Comparison of ENCODE assay signal across 10 cellular contexts in genomic region chr2:66573866-66574265, GRCh38.
DNase-seq lines count a peak whose midpoint lies in the region; ATAC-seq and TF ChIP-seq lines count a peak whose summit lies in the region.
"Had no signal": no experiment of that assay in that cellular context is flagged by ENCODE, and none has a peak within 500 bp of the region (broad histone marks: within the 10 kb centered on the region; RNA-seq: fewer than 3 reads in every experiment).

No MANE protein-coding gene starts in this region.

- peak overlapping the region; percentile 44 for H3K9ac ChIP-seq in Karpas-422 (ENCODE audit: low read length)
- H3K9ac ChIP-seq: BLaER1 treated with 17β-estradiol and CSF1 and Interleukin-3, amounts not matched to agents 10 nM and 100 nM had no signal

- H3K4me3 ChIP-seq in AG04449 (ENCODE audit: low read depth, low read length) (peak overlapping the region; percentile 27), Karpas-422 (ENCODE audit: low read length) (peak overlapping the region; percentile 48), ectodermal cell (ENCODE audit: insufficient read depth, low read depth, low read length) (peak overlapping the region; percentile 16)
- H3K4me3 ChIP-seq: BLaER1 treated with 17β-estradiol and CSF1 and Interleukin-3, amounts not matched to agents 10 nM and 100 nM had no signal

- H3K36me3 ChIP-seq in Karpas-422 (ENCODE audit: insufficient read depth, low read length) (no peaks in the 10 kb centered on the region), ectodermal cell (ENCODE audit: control insufficient read depth, insufficient read depth, low read length) (no peaks in the 10 kb centered on the region)
- H3K36me3 ChIP-seq: BLaER1 treated with 17β-estradiol and CSF1 and Interleukin-3, amounts not matched to agents 10 nM and 100 nM had no signal

- H3K9me3 ChIP-seq in Karpas-422 (ENCODE audit: low read length) (no peaks in the 10 kb centered on the region), ectodermal cell (ENCODE audit: control insufficient read depth, low read length) (no peaks in the 10 kb centered on the region)

- no peak for TF ChIP-seq CTCF in AG04449 (IDR thresholded peaks at IDR 0.05; ENCODE audit: insufficient read depth, low read length, missing control alignments)

- H3K9me2 ChIP-seq in Karpas-422 (replicated peaks; ENCODE audit: insufficient read depth, low read length) = no peaks in the 10 kb centered on the region

- DNase-seq in AG04449 (ENCODE audit: low read depth, low spot score) (no peak), Karpas-422 (peak; percentile 64), mucosa of gallbladder (ENCODE audit: low spot score) (peak; percentile 60), RKO (ENCODE audit: low spot score) (no peak), occipital lobe (lab: John Stamatoyannopoulos, UW) (no peak)
- DNase-seq: NCI-H524 had no signal

- H3K4me1 ChIP-seq in Karpas-422 (ENCODE audit: low read length) = peaks cover 72% of the 10 kb centered on the region
- H3K4me1 ChIP-seq in ectodermal cell (ENCODE audit: control insufficient read depth, insufficient read depth, low read length) = peaks cover 34% of the 10 kb centered on the region

- no peaks in the 10 kb centered on the region for H3K79me2 ChIP-seq in Karpas-422 (ENCODE audit: low read length)

- H4K20me1 ChIP-seq in Karpas-422 (ENCODE audit: insufficient read depth, low read depth, low read length) = no peaks in the 10 kb centered on the region

- CTCF ChIA-PET in AG04449 (lab: Yijun Ruan, JAX) = interaction anchor here (1.0 to 6.7 kb wide), 2 partner anchors 138 to 145 kb away, joined by 3 to 62 read pairs; partner anchors contain the start of gene MEIS1

- H3K27ac ChIP-seq in Karpas-422 (ENCODE audit: low read length) = peak overlapping the region; percentile 97
- H3K27ac ChIP-seq in ectodermal cell (ENCODE audit: insufficient read depth, low read depth, low read length, poor library complexity, severe bottlenecking) = peak overlapping the region; percentile 79
- H3K27ac ChIP-seq: BLaER1 treated with 17β-estradiol and CSF1 and Interleukin-3, amounts not matched to agents 10 nM and 100 nM had no signal

- no peak for ATAC-seq in HG03520 (IDR thresholded peaks at IDR 0.05; ENCODE audit: unreplicated experiment)
- no peak for ATAC-seq in GM21367 (IDR thresholded peaks at IDR 0.05; ENCODE audit: unreplicated experiment)

- H3K4me2 ChIP-seq in Karpas-422 (ENCODE audit: low read depth, low read length, poor library complexity, severe bottlenecking) = peak overlapping the region; percentile 81

- POLR2A ChIA-PET in AG04449 (lab: Yijun Ruan, JAX) = interaction anchor here (0.9 kb wide), 1 partner anchor 152 kb away, joined by 3 read pairs; no protein-coding TSS in a partner anchor

- H3K27me3 ChIP-seq in Karpas-422 (ENCODE audit: low read length) (no peaks in the 10 kb centered on the region), ectodermal cell (ENCODE audit: control insufficient read depth, insufficient read depth, low read length, poor library complexity, severe bottlenecking) (peaks cover 33% of the 10 kb centered on the region)

- 0 to 1% methylated on average over 8 of the region's 8 CpGs for WGBS in ectodermal cell, 2 experiments

- peak overlapping the region; percentile 69 for H2AFZ ChIP-seq in Karpas-422 (ENCODE audit: low read length)

Comparison
In these comparisons a context has a peak if more than half of its experiments do, and no peak if none do; other contexts are left out.
1. DNase-seq: peak in Karpas-422 (single experiment) and mucosa of gallbladder (single experiment); none in AG04449 (single experiment), RKO (single experiment) and occipital lobe (single experiment).
2. Peak in every context shown above with its lines, with median percentiles within 50 percentile points of each other: H3K4me3 ChIP-seq.